In the genomic region with DNA sequence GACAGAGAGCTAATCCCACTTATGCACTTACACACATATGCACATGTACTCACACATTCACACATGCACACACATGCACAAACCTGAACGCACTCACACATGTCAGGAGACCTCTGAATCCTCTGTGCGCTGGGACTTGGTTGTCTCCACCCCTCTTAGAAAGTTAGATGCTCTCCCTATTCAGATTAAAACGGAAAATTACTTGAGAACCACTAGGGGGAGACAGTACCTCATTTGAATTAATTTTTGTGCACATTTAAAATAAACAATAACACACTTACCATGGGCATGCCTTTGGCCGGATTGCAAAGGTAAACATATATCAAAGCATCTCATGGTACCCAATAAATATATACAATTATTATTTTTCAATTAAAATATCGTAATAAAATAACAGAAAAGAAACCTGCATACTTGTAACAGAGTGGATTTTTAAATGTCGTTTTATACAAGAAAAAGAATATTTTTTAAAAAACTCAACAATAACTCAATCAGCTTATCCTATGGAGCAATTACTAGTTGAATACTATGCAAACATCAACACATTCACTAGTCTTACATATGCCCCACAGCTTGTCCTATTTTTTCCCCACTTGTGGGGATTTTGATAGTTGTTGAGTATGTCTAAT, we compare ENCODE assay signal across 8 cellular contexts. TPM values are rescaled to one million over a fixed set of nuclear protein-coding genes. Genes with fewer than 3 reads are reported as not detected.
DNase-seq lines count a peak whose midpoint lies in the region; ATAC-seq and TF ChIP-seq lines count a peak whose summit lies in the region.

No MANE protein-coding gene starts in this region.

- ATAC-seq in HG02763 (IDR thresholded peaks at IDR 0.05; ENCODE audit: unreplicated experiment): no peak

- TF ChIP-seq CTCF in LNCaP clone FGC (IDR thresholded peaks at IDR 0.05; ENCODE audit: control insufficient read depth, extremely low read depth, insufficient read depth): peak; percentile 50

- H3K36me3 ChIP-seq in MG63: no peaks in the 10 kb centered on the region

- H3K9me3 ChIP-seq in MG63: no peaks in the 10 kb centered on the region

- H3K4me3 ChIP-seq in LNCaP clone FGC (ENCODE audit: low read depth, low read length) (no peak overlapping the region), MG63 (no peak overlapping the region)

- H3K27me3 ChIP-seq in MG63: peaks cover 11% of the 10 kb centered on the region

- DNase-seq in GM03348 (ENCODE audit: low spot score): peak; percentile 65
- DNase-seq in LNCaP clone FGC (ENCODE audit: low read depth): peak; percentile 22
- DNase-seq in amniotic epithelial cell (ENCODE audit: low read depth): peak; percentile 11
- DNase-seq in lung microvascular endothelial cell (ENCODE audit: low read depth in 2 of 2): peak; percentile 45 to 51
- no peak for DNase-seq in retina
- no peak for DNase-seq in MG63
- no peak for DNase-seq in stimulated activated CD4-positive, alpha-beta T cell treated with anti-CD3 and anti-CD28 coated beads, Interleukin-4, amount 100 ng/mL, for 4 hours

RNA-seq across cellular contexts. Expression of gene LILRB4, which starts 9.5 kb away (rescaled TPM):
- not detected in 2 replicates for total RNA-seq in lung microvascular endothelial cell
- total RNA-seq in MG63 (2014; rRNA removed; shearing (Covaris generic); ENCODE audit: low replicate concordance): not detected in 2 replicates

RNA-seq across cellular contexts. Expression of gene LILRB1, which starts 23.0 kb away (rescaled TPM):
- total RNA-seq in lung microvascular endothelial cell: not detected in 2 replicates
- not detected in 2 replicates for total RNA-seq in MG63 (2014; rRNA removed; shearing (Covaris generic); ENCODE audit: low replicate concordance)

RNA-seq across cellular contexts. Expression of gene LILRA1, which starts 59.9 kb away (rescaled TPM):
- total RNA-seq in lung microvascular endothelial cell: not detected in 2 replicates
- not detected in 2 replicates for total RNA-seq in MG63 (2014; rRNA removed; shearing (Covaris generic); ENCODE audit: low replicate concordance)

Comparison
In these comparisons a context has a peak if more than half of its experiments do, and no peak if none do; other contexts are left out.
1. DNase-seq: peak in GM03348 (single experiment), LNCaP clone FGC (single experiment), amniotic epithelial cell (single experiment) and lung microvascular endothelial cell (2 of 2); none in retina (single experiment), MG63 (single experiment) and stimulated activated CD4-positive, alpha-beta T cell treated with anti-CD3 and anti-CD28 coated beads, Interleukin-4, amount 100 ng/mL, for 4 hours (0 of 2).